In the genomic region with DNA sequence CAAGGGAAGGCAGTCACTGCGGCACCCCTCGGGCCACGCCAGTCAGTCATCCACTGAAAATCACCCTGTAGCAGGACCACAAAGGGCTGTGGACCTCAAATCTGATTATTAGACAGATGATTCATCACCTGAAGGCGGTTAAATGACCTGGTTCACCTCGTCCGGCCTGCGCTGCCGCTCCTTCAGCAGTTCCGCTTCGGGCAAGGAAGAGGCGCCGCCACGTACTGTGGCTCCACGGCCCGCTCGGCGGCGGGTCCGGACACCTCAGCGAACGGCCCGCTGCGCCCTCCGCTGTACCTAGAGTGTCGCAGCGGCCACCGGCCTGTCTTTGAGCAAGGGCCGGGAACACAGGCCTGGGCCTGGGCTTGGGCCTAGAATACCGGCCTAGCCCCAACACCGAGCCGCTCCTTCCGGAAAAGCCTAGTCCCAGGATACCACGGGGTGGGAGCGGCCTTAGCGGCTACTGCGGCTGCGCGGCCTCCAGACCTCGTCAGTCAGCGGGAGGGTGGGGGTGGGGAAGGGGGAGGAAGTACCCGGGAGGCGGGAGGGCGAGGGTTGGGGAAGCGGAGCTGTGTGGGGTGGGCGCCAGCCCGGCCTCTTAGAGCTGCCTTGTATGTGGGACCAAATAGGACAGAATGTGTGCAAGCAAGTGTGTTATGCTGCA, we compare ENCODE assay signal across 8 cellular contexts.
DNase-seq lines count a peak whose midpoint lies in the region; ATAC-seq and TF ChIP-seq lines count a peak whose summit lies in the region.

A gene with protein sequence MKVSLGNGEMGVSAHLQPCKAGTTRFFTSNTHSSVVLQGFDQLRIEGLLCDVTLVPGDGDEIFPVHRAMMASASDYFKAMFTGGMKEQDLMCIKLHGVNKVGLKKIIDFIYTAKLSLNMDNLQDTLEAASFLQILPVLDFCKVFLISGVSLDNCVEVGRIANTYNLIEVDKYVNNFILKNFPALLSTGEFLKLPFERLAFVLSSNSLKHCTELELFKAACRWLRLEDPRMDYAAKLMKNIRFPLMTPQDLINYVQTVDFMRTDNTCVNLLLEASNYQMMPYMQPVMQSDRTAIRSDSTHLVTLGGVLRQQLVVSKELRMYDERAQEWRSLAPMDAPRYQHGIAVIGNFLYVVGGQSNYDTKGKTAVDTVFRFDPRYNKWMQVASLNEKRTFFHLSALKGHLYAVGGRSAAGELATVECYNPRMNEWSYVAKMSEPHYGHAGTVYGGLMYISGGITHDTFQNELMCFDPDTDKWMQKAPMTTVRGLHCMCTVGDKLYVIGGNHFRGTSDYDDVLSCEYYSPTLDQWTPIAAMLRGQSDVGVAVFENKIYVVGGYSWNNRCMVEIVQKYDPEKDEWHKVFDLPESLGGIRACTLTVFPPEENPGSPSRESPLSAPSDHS (minus strand): TSS at position 436 of the 664 bp plus-strand sequence. CDS start 545 bp downstream, outside the sequence.

- DNase-seq in 8988T = peak; percentile 56
- peak; percentile 76 for DNase-seq in NCI-H2171 treated with DMSO at 0.1 percent for 48 hours (lab: John Stamatoyannopoulos, UW)
- DNase-seq in activated CD4-positive, alpha-beta T cell treated with anti-CD3 and anti-CD28 coated beads for 24 hours (ENCODE audit: low read depth in 2 of 2) = peak; percentile 76 to 83
- DNase-seq in choroid plexus epithelial cell (ENCODE audit: low read depth) = peak; percentile 94
- peak; percentile 93 for DNase-seq in kidney tubule cell (ENCODE audit: low spot score)
- peak; percentile 61 to 70 for DNase-seq in stimulated activated CD4-positive, alpha-beta T cell treated with anti-CD3 and anti-CD28 coated beads, Interleukin-1b, Interleukin-23, amount 100 ng/mL, for 1 hour (ENCODE audit: low read depth in 2 of 2)

- H3K4me3 ChIP-seq in choroid plexus epithelial cell (ENCODE audit: low read depth, low read length) = peak within 1 kb of the TSS; percentile 84

- no peak for TF ChIP-seq CTCF in choroid plexus epithelial cell (conservative IDR thresholded peaks at IDR 0.05; ENCODE audit: low read depth, low read length)

- ATAC-seq in GM18858 (IDR thresholded peaks at IDR 0.05; ENCODE audit: unreplicated experiment) (peak; percentile 80), HG03095 (IDR thresholded peaks at IDR 0.05; ENCODE audit: unreplicated experiment) (peak; percentile 82)

Comparison
In these comparisons a context has a peak if more than half of its experiments do, and no peak if none do; other contexts are left out.
1. Peak in every context shown above with its lines: DNase-seq, ATAC-seq and H3K4me3 ChIP-seq.